16 cellular contexts compared by ENCODE assay signal in genomic region chr1:90919190-90919719, GRCh38.
DNase-seq lines count a peak whose midpoint lies in the region; ATAC-seq and TF ChIP-seq lines count a peak whose summit lies in the region.
"Had no signal": no experiment of that assay in that cellular context is flagged by ENCODE, and none has a peak within 500 bp of the region (broad histone marks: within the 10 kb centered on the region; RNA-seq: fewer than 3 reads in every experiment).

No MANE protein-coding gene starts in this region.

- H3K27me3 ChIP-seq in CD8-positive, alpha-beta T cell (ENCODE audit: insufficient read depth, low read length), result no peaks in the 10 kb centered on the region

- no peak overlapping the region for H3K4me3 ChIP-seq in CD8-positive, alpha-beta T cell (ENCODE audit: low read depth, low read length)
- H3K4me3 ChIP-seq: SK-N-MC had no signal

- peak overlapping the region; percentile 64 for H3K27ac Mint-ChIP-seq in CD8-positive, alpha-beta T cell
- H3K27ac Mint-ChIP-seq: brain, CD14-positive monocyte, nephron had no signal

- ATAC-seq in CD8-positive, alpha-beta T cell, result no peak
- ATAC-seq in GM18858 (IDR thresholded peaks at IDR 0.05; ENCODE audit: unreplicated experiment) (peak; percentile 52), HG02973 (IDR thresholded peaks at IDR 0.05; ENCODE audit: unreplicated experiment) (peak; percentile 62), GM21360 (IDR thresholded peaks at IDR 0.05; ENCODE audit: unreplicated experiment) (no peak)
- ATAC-seq: sciatic nerve had no signal

- H3K9me3 ChIP-seq in CD8-positive, alpha-beta T cell (ENCODE audit: low read length), result no peaks in the 10 kb centered on the region

- POLR2A ChIA-PET in CD8-positive, alpha-beta T cell (lab: Charles Lee), result no interaction called here

- CTCF ChIA-PET in CD8-positive, alpha-beta T cell (lab: Charles Lee), result no interaction called here

- peaks cover 9% of the 10 kb centered on the region for H3K36me3 ChIP-seq in CD8-positive, alpha-beta T cell (ENCODE audit: insufficient read depth, low read length)

- no peak overlapping the region for H3K27ac ChIP-seq in CD8-positive, alpha-beta T cell (ENCODE audit: low read depth, low read length)
- H3K27ac ChIP-seq: HL-60, SK-N-MC had no signal

- peaks cover 38% of the 10 kb centered on the region for H3K36me3 Mint-ChIP-seq in CD8-positive, alpha-beta T cell

- H3K9me3 Mint-ChIP-seq in CD8-positive, alpha-beta T cell, result no peaks in the 10 kb centered on the region
- H3K9me3 Mint-ChIP-seq: brain, CD14-positive monocyte, nephron had no signal

- H3K4me1 Mint-ChIP-seq in CD8-positive, alpha-beta T cell (ENCODE audit: low read depth), result peaks cover 55% of the 10 kb centered on the region

- intact Hi-C loops in CD8-positive, alpha-beta T cell (cut with DNase I, micrococcal nuclease), result no loop called here

- peaks cover 51% of the 10 kb centered on the region for H3K4me1 ChIP-seq in CD8-positive, alpha-beta T cell (ENCODE audit: insufficient read depth, low read length)

- no peak for TF ChIP-seq CTCF in CD8-positive, alpha-beta T cell (IDR thresholded peaks at IDR 0.05)

- H3K4me3 Mint-ChIP-seq in CD8-positive, alpha-beta T cell, result peak overlapping the region; percentile 39
- H3K4me3 Mint-ChIP-seq: brain, CD14-positive monocyte, nephron had no signal

- H3K27me3 Mint-ChIP-seq in CD8-positive, alpha-beta T cell (ENCODE audit: low read depth), result no peaks in the 10 kb centered on the region
- H3K27me3 Mint-ChIP-seq: brain had no signal

- no peak for DNase-seq in CD8-positive, alpha-beta T cell
- DNase-seq in cerebellar cortex (ENCODE audit: low spot score), result peak; percentile 12
- no peak for DNase-seq in OCI-M1 (lab: John Stamatoyannopoulos, UW)
- no peak for DNase-seq in DMS53 treated with DMSO at 0.1 percent for 48 hours (lab: John Stamatoyannopoulos, UW; ENCODE audit: unreplicated experiment)
- DNase-seq: activated CD4-positive, CD25-positive, alpha-beta regulatory T cell; kidney glomerular epithelial cell; NCI-H2081 treated with DMSO at 0.1 percent for 48 hours had no signal

Comparison
In these comparisons a context has a peak if more than half of its experiments do, and no peak if none do; other contexts are left out.
1. ATAC-seq: peak in GM18858 (single experiment) and HG02973 (single experiment); none in CD8-positive, alpha-beta T cell (single experiment) and GM21360 (single experiment).